1 cellular context compared by ENCODE assay signal in the genomic region with DNA sequence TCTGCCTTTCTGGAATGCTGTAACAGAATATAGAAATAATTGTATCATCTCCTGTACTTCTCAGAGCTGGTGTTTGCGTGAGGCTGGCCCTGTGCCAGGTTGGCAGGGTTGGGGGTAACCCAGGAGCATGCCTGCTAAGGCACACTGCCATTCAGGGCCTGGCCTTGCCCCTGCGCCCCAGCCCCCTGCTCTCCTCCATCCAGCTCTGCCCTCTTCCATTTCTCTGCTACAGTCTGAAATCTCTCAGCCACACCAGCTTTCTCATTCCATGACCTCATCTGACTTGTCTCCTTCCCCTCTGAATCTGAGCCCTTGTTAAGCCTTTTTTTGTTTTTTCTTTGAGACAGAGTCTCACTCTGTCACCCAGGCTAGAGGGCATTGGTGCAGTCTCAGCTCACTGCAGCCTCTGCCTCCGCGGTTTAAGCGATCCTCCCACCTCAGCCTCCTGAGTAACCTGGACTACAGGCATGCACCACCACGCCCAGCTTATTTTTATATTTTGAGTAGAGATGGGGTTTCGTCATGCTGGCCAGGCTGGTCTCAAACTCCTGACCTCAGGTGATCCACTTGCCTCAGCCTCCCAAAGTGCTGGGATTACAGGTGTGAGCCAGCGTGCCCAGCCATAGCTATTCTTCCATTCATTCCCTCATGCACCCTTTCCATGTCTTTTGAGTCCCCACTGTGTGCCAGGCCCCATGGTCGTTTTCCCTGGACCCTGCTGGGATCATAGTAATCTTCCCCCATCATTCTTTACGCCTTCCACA.
TF ChIP-seq lines count a peak whose summit lies in the region.

No MANE protein-coding gene starts in this region.

TF ChIP-seq in HepG2, 621 proteins besides CTCF, POLR2A, EP300 and RAD21 (continued from another document and continues in another):
- TF ChIP-seq, protein P1, sequence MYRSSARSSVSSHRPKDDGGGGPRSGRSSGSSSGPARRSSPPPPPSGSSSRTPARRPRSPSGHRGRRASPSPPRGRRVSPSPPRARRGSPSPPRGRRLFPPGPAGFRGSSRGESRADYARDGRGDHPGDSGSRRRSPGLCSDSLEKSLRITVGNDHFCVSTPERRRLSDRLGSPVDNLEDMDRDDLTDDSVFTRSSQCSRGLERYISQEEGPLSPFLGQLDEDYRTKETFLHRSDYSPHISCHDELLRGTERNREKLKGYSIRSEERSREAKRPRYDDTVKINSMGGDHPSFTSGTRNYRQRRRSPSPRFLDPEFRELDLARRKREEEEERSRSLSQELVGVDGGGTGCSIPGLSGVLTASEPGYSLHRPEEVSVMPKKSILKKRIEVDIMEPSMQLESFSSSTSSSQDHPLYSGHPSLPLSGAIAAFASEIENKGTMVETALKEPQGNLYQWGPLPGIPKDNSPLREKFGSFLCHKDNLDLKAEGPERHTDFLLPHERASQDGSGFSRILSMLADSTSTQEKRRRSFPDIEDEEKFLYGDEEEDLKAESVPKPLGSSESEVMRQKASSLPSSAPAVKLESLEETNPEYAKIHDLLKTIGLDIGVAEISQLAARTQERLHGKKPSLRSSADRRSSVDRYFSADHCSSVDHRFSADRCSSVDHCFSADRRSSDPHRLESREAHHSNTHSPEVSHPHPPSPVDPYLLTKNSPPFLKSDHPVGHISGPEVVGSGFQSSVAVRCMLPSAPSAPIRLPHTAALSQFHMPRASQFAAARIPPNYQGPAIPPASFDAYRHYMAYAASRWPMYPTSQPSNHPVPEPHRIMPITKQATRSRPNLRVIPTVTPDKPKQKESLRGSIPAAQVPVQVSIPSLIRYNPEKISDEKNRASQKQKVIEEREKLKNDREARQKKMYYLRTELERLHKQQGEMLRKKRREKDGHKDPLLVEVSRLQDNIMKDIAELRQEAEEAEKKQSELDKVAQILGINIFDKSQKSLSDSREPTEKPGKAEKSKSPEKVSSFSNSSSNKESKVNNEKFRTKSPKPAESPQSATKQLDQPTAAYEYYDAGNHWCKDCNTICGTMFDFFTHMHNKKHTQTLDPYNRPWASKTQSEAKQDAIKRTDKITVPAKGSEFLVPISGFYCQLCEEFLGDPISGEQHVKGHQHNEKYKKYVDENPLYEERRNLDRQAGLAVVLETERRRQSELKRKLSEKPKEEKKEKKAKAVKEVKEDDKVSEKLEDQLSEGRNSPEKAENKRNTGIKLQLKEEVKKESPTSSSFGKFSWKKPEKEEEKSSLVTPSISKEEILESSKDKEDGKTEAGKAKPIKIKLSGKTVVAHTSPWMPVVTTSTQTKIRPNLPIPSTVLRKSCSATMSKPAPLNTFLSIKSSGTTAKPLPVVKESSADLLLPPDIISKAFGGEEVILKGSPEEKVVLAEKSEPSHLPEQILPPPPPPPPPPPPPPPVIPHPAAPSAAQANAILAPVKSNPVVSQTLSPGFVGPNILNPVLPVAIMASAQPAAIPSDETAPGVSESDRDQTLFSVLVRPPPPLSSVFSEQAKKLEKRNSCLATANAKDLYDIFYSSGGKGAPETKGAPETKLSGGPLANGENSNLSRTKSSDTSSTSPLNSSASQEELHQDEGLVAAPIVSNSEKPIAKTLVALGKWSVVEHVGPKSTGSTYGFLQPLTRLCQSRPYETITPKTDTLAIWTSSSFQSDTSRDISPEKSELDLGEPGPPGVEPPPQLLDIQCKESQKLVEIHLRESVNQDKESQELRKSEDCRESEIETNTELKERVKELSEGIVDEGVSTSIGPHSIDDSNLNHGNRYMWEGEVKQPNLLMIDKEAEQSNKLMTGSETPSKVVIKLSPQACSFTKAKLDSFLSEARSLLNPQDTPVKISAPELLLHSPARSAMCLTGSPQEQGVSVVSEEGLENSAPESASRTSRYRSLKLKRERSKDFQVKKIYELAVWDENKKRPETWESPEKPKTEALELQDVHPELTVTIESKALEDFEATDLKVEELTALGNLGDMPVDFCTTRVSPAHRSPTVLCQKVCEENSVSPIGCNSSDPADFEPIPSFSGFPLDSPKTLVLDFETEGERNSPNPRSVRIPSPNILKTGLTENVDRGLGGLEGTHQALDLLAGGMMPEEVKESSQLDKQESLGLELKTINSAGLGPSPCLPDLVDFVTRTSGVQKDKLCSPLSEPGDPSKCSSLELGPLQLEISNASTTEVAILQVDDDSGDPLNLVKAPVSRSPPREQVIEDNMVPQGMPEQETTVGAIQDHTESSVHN (CRISPR knock-in tag; IDR thresholded peaks at IDR 0.05), result no peak
- TF ChIP-seq SAFB2 (CRISPR knock-in tag; IDR thresholded peaks at IDR 0.05; ENCODE audit: borderline replicate concordance, low read depth), result no peak
- no peak for TF ChIP-seq CENPX (CRISPR knock-in tag; IDR thresholded peaks at IDR 0.05)
- TF ChIP-seq YY1 (IDR thresholded peaks at IDR 0.05; ENCODE audit: insufficient read depth, insufficient replicate concordance, low read depth, low read length), result no peak
- TF ChIP-seq, protein P2, sequence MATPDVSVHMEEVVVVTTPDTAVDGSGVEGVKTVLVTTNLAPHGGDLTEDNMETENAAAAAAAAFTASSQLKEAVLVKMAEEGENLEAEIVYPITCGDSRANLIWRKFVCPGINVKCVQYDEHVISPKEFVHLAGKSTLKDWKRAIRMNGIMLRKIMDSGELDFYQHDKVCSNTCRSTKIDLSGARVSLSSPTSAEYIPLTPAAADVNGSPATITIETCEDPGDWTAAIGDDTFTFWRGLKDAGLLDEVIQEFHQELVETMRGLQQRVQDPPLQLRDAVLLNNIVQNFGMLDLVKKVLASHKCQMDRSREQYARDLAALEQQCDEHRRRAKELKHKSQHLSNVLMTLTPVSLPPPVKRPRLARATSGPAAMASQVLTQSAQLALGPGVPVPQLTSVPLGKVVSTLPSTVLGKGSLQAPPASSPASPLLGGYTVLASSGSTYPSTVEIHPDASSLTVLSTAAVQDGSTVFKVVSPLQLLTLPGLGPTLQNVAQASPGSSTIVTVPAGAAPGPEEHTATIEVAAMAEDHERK (CRISPR knock-in tag; IDR thresholded peaks at IDR 0.05; ENCODE audit: low read depth), result no peak
- TF ChIP-seq, protein P3, sequence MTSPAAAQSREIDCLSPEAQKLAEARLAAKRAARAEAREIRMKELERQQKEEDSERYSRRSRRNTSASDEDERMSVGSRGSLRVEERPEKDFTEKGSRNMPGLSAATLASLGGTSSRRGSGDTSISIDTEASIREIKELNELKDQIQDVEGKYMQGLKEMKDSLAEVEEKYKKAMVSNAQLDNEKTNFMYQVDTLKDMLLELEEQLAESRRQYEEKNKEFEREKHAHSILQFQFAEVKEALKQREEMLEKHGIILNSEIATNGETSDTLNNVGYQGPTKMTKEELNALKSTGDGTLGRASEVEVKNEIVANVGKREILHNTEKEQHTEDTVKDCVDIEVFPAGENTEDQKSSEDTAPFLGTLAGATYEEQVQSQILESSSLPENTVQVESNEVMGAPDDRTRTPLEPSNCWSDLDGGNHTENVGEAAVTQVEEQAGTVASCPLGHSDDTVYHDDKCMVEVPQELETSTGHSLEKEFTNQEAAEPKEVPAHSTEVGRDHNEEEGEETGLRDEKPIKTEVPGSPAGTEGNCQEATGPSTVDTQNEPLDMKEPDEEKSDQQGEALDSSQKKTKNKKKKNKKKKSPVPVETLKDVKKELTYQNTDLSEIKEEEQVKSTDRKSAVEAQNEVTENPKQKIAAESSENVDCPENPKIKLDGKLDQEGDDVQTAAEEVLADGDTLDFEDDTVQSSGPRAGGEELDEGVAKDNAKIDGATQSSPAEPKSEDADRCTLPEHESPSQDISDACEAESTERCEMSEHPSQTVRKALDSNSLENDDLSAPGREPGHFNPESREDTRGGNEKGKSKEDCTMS (CRISPR knock-in tag; conservative IDR thresholded peaks at IDR 0.05), result no peak
- TF ChIP-seq, protein P4, sequence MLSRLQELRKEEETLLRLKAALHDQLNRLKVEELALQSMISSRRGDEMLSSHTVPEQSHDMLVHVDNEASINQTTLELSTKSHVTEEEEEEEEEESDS (CRISPR knock-in tag; IDR thresholded peaks at IDR 0.05; ENCODE audit: borderline replicate concordance), result no peak
- TF ChIP-seq MTA1 (CRISPR knock-in tag; IDR thresholded peaks at IDR 0.05; ENCODE audit: borderline replicate concordance), result no peak
- TF ChIP-seq AKAP8 (CRISPR knock-in tag; IDR thresholded peaks at IDR 0.05), result no peak
- no peak for TF ChIP-seq CEBPG (CRISPR knock-in tag; IDR thresholded peaks at IDR 0.05)
- no peak for TF ChIP-seq KDM5A (IDR thresholded peaks at IDR 0.05; ENCODE audit: borderline replicate concordance, low read length)
- TF ChIP-seq, protein P5, sequence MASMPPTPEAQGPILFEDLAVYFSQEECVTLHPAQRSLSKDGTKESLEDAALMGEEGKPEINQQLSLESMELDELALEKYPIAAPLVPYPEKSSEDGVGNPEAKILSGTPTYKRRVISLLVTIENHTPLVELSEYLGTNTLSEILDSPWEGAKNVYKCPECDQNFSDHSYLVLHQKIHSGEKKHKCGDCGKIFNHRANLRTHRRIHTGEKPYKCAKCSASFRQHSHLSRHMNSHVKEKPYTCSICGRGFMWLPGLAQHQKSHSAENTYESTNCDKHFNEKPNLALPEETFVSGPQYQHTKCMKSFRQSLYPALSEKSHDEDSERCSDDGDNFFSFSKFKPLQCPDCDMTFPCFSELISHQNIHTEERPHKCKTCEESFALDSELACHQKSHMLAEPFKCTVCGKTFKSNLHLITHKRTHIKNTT (CRISPR knock-in tag; IDR thresholded peaks at IDR 0.05), result no peak
- TF ChIP-seq KLF11 (CRISPR knock-in tag; IDR thresholded peaks at IDR 0.05), result no peak
- no peak for TF ChIP-seq U2AF2 (IDR thresholded peaks at IDR 0.05; ENCODE audit: low read depth, low read length)
- TF ChIP-seq PHB2 (IDR thresholded peaks at IDR 0.05; ENCODE audit: partially characterized antibody), result no peak
- TF ChIP-seq, protein P6, sequence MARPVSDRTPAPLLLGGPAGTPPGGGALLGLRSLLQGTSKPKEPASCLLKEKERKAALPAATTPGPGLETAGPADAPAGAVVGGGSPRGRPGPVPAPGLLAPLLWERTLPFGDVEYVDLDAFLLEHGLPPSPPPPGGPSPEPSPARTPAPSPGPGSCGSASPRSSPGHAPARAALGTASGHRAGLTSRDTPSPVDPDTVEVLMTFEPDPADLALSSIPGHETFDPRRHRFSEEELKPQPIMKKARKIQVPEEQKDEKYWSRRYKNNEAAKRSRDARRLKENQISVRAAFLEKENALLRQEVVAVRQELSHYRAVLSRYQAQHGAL (CRISPR knock-in tag; IDR thresholded peaks at IDR 0.05; ENCODE audit: not compliant biosample characterization), result no peak
- TF ChIP-seq CEBPB (IDR thresholded peaks at IDR 0.05; ENCODE audit: borderline replicate concordance, low read depth, low read length), result no peak
- TF ChIP-seq, protein P7, sequence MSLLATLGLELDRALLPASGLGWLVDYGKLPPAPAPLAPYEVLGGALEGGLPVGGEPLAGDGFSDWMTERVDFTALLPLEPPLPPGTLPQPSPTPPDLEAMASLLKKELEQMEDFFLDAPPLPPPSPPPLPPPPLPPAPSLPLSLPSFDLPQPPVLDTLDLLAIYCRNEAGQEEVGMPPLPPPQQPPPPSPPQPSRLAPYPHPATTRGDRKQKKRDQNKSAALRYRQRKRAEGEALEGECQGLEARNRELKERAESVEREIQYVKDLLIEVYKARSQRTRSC (CRISPR knock-in tag; IDR thresholded peaks at IDR 0.05; ENCODE audit: low read depth), result no peak
- TF ChIP-seq, protein P8, sequence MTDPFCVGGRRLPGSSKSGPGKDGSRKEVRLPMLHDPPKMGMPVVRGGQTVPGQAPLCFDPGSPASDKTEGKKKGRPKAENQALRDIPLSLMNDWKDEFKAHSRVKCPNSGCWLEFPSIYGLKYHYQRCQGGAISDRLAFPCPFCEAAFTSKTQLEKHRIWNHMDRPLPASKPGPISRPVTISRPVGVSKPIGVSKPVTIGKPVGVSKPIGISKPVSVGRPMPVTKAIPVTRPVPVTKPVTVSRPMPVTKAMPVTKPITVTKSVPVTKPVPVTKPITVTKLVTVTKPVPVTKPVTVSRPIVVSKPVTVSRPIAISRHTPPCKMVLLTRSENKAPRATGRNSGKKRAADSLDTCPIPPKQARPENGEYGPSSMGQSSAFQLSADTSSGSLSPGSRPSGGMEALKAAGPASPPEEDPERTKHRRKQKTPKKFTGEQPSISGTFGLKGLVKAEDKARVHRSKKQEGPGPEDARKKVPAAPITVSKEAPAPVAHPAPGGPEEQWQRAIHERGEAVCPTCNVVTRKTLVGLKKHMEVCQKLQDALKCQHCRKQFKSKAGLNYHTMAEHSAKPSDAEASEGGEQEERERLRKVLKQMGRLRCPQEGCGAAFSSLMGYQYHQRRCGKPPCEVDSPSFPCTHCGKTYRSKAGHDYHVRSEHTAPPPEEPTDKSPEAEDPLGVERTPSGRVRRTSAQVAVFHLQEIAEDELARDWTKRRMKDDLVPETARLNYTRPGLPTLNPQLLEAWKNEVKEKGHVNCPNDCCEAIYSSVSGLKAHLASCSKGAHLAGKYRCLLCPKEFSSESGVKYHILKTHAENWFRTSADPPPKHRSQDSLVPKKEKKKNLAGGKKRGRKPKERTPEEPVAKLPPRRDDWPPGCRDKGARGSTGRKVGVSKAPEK (CRISPR knock-in tag; IDR thresholded peaks at IDR 0.05; ENCODE audit: borderline replicate concordance), result no peak
- 0 out of 2 replicates have a peak, but pooled peaks have one; percentile 17 for TF ChIP-seq ZNF766 (CRISPR knock-in tag; IDR thresholded peaks at IDR 0.05; ENCODE audit: borderline replicate concordance)
- no peak for TF ChIP-seq ZNF510 (CRISPR knock-in tag; IDR thresholded peaks at IDR 0.05; ENCODE audit: low read depth)
- TF ChIP-seq, protein P9, sequence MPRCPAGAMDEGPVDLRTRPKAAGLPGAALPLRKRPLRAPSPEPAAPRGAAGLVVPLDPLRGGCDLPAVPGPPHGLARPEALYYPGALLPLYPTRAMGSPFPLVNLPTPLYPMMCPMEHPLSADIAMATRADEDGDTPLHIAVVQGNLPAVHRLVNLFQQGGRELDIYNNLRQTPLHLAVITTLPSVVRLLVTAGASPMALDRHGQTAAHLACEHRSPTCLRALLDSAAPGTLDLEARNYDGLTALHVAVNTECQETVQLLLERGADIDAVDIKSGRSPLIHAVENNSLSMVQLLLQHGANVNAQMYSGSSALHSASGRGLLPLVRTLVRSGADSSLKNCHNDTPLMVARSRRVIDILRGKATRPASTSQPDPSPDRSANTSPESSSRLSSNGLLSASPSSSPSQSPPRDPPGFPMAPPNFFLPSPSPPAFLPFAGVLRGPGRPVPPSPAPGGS (CRISPR knock-in tag; IDR thresholded peaks at IDR 0.05), result peak; percentile 22; the same call in 1 of the 2 replicates
- TF ChIP-seq HNF4A (CRISPR knock-in tag; IDR thresholded peaks at IDR 0.05), result no peak
- TF ChIP-seq DNMT3B (CRISPR knock-in tag; conservative IDR thresholded peaks at IDR 0.05), result no peak
- no peak for TF ChIP-seq IRF2 (CRISPR knock-in tag; IDR thresholded peaks at IDR 0.05)
- TF ChIP-seq ZNF274 (CRISPR knock-in tag; IDR thresholded peaks at IDR 0.05), result no peak
- TF ChIP-seq BHLHE40 (IDR thresholded peaks at IDR 0.05; ENCODE audit: low read length), result no peak
- TF ChIP-seq, protein P10, sequence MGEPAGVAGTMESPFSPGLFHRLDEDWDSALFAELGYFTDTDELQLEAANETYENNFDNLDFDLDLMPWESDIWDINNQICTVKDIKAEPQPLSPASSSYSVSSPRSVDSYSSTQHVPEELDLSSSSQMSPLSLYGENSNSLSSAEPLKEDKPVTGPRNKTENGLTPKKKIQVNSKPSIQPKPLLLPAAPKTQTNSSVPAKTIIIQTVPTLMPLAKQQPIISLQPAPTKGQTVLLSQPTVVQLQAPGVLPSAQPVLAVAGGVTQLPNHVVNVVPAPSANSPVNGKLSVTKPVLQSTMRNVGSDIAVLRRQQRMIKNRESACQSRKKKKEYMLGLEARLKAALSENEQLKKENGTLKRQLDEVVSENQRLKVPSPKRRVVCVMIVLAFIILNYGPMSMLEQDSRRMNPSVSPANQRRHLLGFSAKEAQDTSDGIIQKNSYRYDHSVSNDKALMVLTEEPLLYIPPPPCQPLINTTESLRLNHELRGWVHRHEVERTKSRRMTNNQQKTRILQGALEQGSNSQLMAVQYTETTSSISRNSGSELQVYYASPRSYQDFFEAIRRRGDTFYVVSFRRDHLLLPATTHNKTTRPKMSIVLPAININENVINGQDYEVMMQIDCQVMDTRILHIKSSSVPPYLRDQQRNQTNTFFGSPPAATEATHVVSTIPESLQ (CRISPR knock-in tag; conservative IDR thresholded peaks at IDR 0.05), result no peak
- TF ChIP-seq ZBTB7A (CRISPR knock-in tag; IDR thresholded peaks at IDR 0.05), result 0 out of 2 replicates have a peak, but pooled peaks have one; percentile 17
